In genomic region chr22:26885441-26886261, GRCh38 we compare ENCODE assay signal across 13 cellular contexts.
"Had no signal": no experiment of that assay in that cellular context is flagged by ENCODE, and none has a peak within 500 bp of the region (broad histone marks: within the 10 kb centered on the region; RNA-seq: fewer than 3 reads in every experiment).

No MANE protein-coding gene starts in this region.

- H3K9me3 ChIP-seq: esophagus squamous epithelium, lower lobe of right lung, mucosa of descending colon, uterus had no signal

- H3K36me3 ChIP-seq: esophagus squamous epithelium, lower lobe of right lung, uterus had no signal

- ATAC-seq: lower lobe of right lung; mucosa of descending colon; natural killer cell treated with Interleukin-12 subunit alpha and Interleukin-12 subunit beta and Interleukin-15 and Interleukin-18, amount 100 ng/mL, for 72 hours; stimulated activated naive CD8-positive, alpha-beta T cell treated with anti-CD3 and anti-CD28 coated beads, Interleukin-15, amount 100 ng/mL, for 72 hours had no signal

- H3K27ac ChIP-seq: esophagus squamous epithelium, lower lobe of right lung, uterus had no signal

- H3K27me3 ChIP-seq: esophagus squamous epithelium, uterus had no signal

- H3K4me1 ChIP-seq: esophagus squamous epithelium, lower lobe of right lung had no signal

- DNase-seq: activated B cell treated with CpG ODN at 0.5 μM for 24 hours; activated CD4-positive, alpha-beta T cell treated with anti-CD3 and anti-CD28 coated beads, Interleukin-2, amount 10 ng/mL, durations not matched to agents 7 days and 5 days; amniotic stem cell; esophagus squamous epithelium; immature natural killer cell; lower lobe of right lung; mucosa of descending colon; occipital lobe; stimulated activated CD4-positive, alpha-beta T cell treated with anti-CD3 and anti-CD28 coated beads, Interleukin-4, amount 100 ng/mL, for 1 hour; stimulated activated naive CD8-positive, alpha-beta T cell treated with anti-CD3 and anti-CD28 coated beads, Interleukin-15, amount 100 ng/mL, for 72 hours; T-helper 2 cell; uterus had no signal

- H3K4me3 ChIP-seq: esophagus squamous epithelium, lower lobe of right lung, mucosa of descending colon, uterus had no signal
